Comparison of ENCODE assay signal across 25 cellular contexts in genomic region chr22:40021401-40022000, GRCh38. TPM values are rescaled to one million over a fixed set of nuclear protein-coding genes. Genes with fewer than 3 reads are reported as not detected.
A peak's percentile ranks its signal among the peaks of the same experiment; 100 is the strongest.
DNase-seq lines count a peak whose midpoint lies in the region; ATAC-seq and TF ChIP-seq lines count a peak whose summit lies in the region.
"Had no signal": no experiment of that assay in that cellular context is flagged by ENCODE, and none has a peak within 500 bp of the region (broad histone marks: within the 10 kb centered on the region; RNA-seq: fewer than 3 reads in every experiment).

No MANE protein-coding gene starts in this region.

- H3K18ac ChIP-seq in neuronal stem cell (ENCODE audit: low read length), result peak overlapping the region; percentile 77

- H3K14ac ChIP-seq in neuronal stem cell (ENCODE audit: low read length), result no peak overlapping the region

- no peaks in the 10 kb centered on the region for H3K9me3 ChIP-seq in neuronal stem cell (replicated peaks in 1 of 2; ENCODE audit: control insufficient read depth in 2 of 2, insufficient read depth in 1 of 2, low read depth in 1 of 2, low read length in 2 of 2)
- H3K9me3 ChIP-seq: thoracic aorta had no signal

- H4K91ac ChIP-seq in neuronal stem cell (ENCODE audit: low read depth, low read length, poor library complexity), result no peak overlapping the region

- no peaks in the 10 kb centered on the region for H3K79me1 ChIP-seq in neuronal stem cell (ENCODE audit: low read depth, low read length)

- H2BK5ac ChIP-seq in neuronal stem cell (ENCODE audit: low read length), result no peak overlapping the region

- ATAC-seq in GM18505 (IDR thresholded peaks at IDR 0.05; ENCODE audit: unreplicated experiment), result no peak
- ATAC-seq: stimulated activated naive CD8-positive, alpha-beta T cell treated with anti-CD3 and anti-CD28 coated beads, Interleukin-15, Interleukin-2, amounts not matched to agents 100 U/mL and 50 U/mL, for 24 hours had no signal

- H2AK5ac ChIP-seq in neuronal stem cell (ENCODE audit: low read depth, low read length), result peak overlapping the region; percentile 65

- DNase-seq in DMS153 (lab: John Stamatoyannopoulos, UW) (peak; percentile 42), DMS153 treated with DMSO at 0.1 percent for 48 hours (lab: John Stamatoyannopoulos, UW; ENCODE audit: unreplicated experiment) (no peak), NCI-H1694 treated with DMSO at 0.1 percent for 48 hours (lab: John Stamatoyannopoulos, UW) (peak; percentile 66), NCI-H69 (lab: John Stamatoyannopoulos, UW) (peak; percentile 87), neuronal stem cell (ENCODE audit: low spot score) (no peak), A172 (ENCODE audit: low spot score) (no peak)
- DNase-seq in activated CD4-positive, alpha-beta T cell treated with anti-CD3 and anti-CD28 coated beads, Interleukin-2, amount 50 U/mL, for 4 hours, result no peak
- DNase-seq: activated CD4-positive, alpha-beta T cell treated with anti-CD3 and anti-CD28 coated beads, Interleukin-2, amount 10 ng/mL, durations not matched to agents 7 days and 5 days; activated naive CD4-positive, alpha-beta T cell; activated T-cell treated with anti-CD3 and anti-CD28 coated beads, Interleukin-2, amount 50 U/mL, for 48 hours; CD4-positive, CD25-positive, alpha-beta regulatory T cell; naive B cell; NCI-H446; nucleus accumbens; SIG-M5; stimulated activated naive CD8-positive, alpha-beta T cell treated with anti-CD3 and anti-CD28 coated beads, Interleukin-15, Interleukin-2, amounts not matched to agents 100 U/mL and 50 U/mL, for 24 hours; SW 1271; T-helper 9 cell had no signal

- H3K4me2 ChIP-seq in neuronal stem cell (ENCODE audit: insufficient read depth, low read length, poor library complexity, severe bottlenecking), result no peak overlapping the region

- H2BK120ac ChIP-seq in neuronal stem cell (ENCODE audit: low read depth, low read length), result no peak overlapping the region

- H3K4ac ChIP-seq in neuronal stem cell (ENCODE audit: low read length), result peak overlapping the region; percentile 61

- no peak overlapping the region for H3K4me3 ChIP-seq in neuronal stem cell (ENCODE audit: low read length in 2 of 2)
- H3K4me3 ChIP-seq: thoracic aorta had no signal

- whole genome bisulfite sequencing in neuronal stem cell (ENCODE audit: extremely low coverage in 2 of 2, insufficient read length in 2 of 2, insufficient replicate concordance in 1 of 2), 2 donors, result no CpG with 5 or more reads among the region's 34 CpGs

- no peak overlapping the region for H2AFZ ChIP-seq in neuronal stem cell (ENCODE audit: low read length)

- H3K36me3 ChIP-seq in neuronal stem cell (replicated peaks in 1 of 2; ENCODE audit: control insufficient read depth in 2 of 2, insufficient read depth in 2 of 2, low read length in 2 of 2), result no peaks in the 10 kb centered on the region
- H3K36me3 ChIP-seq: thoracic aorta had no signal

- no peak overlapping the region for H2BK12ac ChIP-seq in neuronal stem cell (ENCODE audit: low read length)

- H3K27ac ChIP-seq in neuronal stem cell (replicated peaks; ENCODE audit: low read length), result no peak overlapping the region
- H3K27ac ChIP-seq: 22Rv1, thoracic aorta had no signal

- no peak for TF ChIP-seq POLR2A in GM18505 (IDR thresholded peaks at IDR 0.05; ENCODE audit: borderline replicate concordance, extremely low read depth, insufficient read depth, insufficient read length)

- H3K9ac ChIP-seq in neuronal stem cell (ENCODE audit: low read depth, low read length, poor library complexity), result no peak overlapping the region

- H3K23ac ChIP-seq in neuronal stem cell (ENCODE audit: low read depth, low read length, poor library complexity), result no peak overlapping the region

- peaks cover 5 to 9% of the 10 kb centered on the region in 2 donors for H3K4me1 ChIP-seq in neuronal stem cell (ENCODE audit: control insufficient read depth in 2 of 2, insufficient read depth in 1 of 2, low read depth in 1 of 2, low read length in 2 of 2)

- H3K27me3 ChIP-seq in neuronal stem cell (ENCODE audit: control insufficient read depth in 3 of 3, insufficient read depth in 3 of 3, low read depth in 1 of 3, low read length in 3 of 3), result peaks cover 0 to 25% (median 0%) of the 10 kb centered on the region in 3 experiments

- peak overlapping the region; percentile 76 for H2BK15ac ChIP-seq in neuronal stem cell (ENCODE audit: low read length)

- H4K8ac ChIP-seq in neuronal stem cell (ENCODE audit: low read depth, low read length), result no peak overlapping the region

RNA-seq across cellular contexts. Expression of gene FAM83F, which starts 26.7 kb away (rescaled TPM):
- polyA plus RNA-seq in neuronal stem cell (2013, experiment 1 of 2), result 0.03 TPM
- 0.04 TPM for polyA plus RNA-seq in neuronal stem cell (2013, experiment 2 of 2)
- total RNA-seq in A172 (2014; rRNA removed; shearing (Covaris generic)), result not detected in 2 replicates
- total RNA-seq: endothelial cell of umbilical vein, H4, pulmonary artery endothelial cell had no signal
- polyA plus RNA-seq: endothelial cell of umbilical vein, IgD-negative memory B cell had no signal

Comparison
In these comparisons a context has a peak if more than half of its experiments do, and no peak if none do; other contexts are left out.
1. DNase-seq: peak in DMS153 (single experiment), NCI-H1694 treated with DMSO at 0.1 percent for 48 hours (single experiment) and NCI-H69 (single experiment); none in DMS153 treated with DMSO at 0.1 percent for 48 hours (single experiment), neuronal stem cell (single experiment), A172 (single experiment) and activated CD4-positive, alpha-beta T cell treated with anti-CD3 and anti-CD28 coated beads, Interleukin-2, amount 50 U/mL, for 4 hours (0 of 2).